ENCODE assay signal across 10 cellular contexts in the genomic region with DNA sequence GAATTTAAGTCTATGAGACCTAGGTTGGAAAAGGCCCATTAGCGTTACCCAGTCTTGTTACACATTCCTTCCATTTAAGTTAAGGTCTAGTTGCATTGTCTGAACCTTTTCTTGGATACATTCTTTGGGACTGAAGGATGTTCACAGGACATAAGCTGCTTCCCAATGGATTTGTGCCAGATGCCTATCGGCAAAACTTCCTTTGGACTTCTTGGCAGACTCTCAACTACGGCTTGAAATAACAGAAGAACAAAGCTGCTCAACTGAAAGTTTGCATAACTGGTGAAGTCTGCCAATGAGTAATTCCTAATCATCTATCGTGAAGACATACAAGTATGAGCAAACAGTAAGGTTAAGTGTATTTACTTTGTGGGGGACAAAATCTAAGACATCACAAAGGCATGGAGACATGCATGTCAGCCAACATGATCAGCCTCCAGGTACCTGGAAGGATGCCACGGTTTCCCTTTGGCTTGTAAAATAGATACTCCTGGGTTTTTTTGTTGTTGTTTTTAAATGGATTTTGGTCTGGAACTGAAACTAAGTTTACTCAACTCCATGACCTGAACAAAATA. TPM values are rescaled to one million over a fixed set of nuclear protein-coding genes. Genes with fewer than 3 reads are reported as not detected.
A peak's percentile ranks its signal among the peaks of the same experiment; 100 is the strongest.
DNase-seq lines count a peak whose midpoint lies in the region; ATAC-seq and TF ChIP-seq lines count a peak whose summit lies in the region.
"Had no signal": no experiment of that assay in that cellular context is flagged by ENCODE, and none has a peak within 500 bp of the region (broad histone marks: within the 10 kb centered on the region; RNA-seq: fewer than 3 reads in every experiment).

No MANE protein-coding gene starts in this region.

- intact Hi-C loops in sciatic nerve (cut with DNase I) = no loop called here

- DNase-seq in GM04504 (ENCODE audit: low read depth) (peak; percentile 93), fibroblast of peridontal ligament (ENCODE audit: extremely low read depth) (peak; percentile 98), sciatic nerve (ENCODE audit: low spot score) (no peak), MM.1S (no peak), MV-4-11 (lab: John Stamatoyannopoulos, UW) (no peak)
- no peak for DNase-seq in stimulated activated CD4-positive, alpha-beta T cell treated with anti-CD3 and anti-CD28 coated beads, Interleukin-1b, Interleukin-23, amount 100 ng/mL, for 48 hours
- DNase-seq: activated T-cell treated with anti-CD3 and anti-CD28 coated beads, Interleukin-2, amount 50 U/mL, for 1 hour; Kasumi-1 had no signal

- TF ChIP-seq CTCF in MM.1S (IDR thresholded peaks at IDR 0.05; ENCODE audit: low read length) = no peak

- no peaks in the 10 kb centered on the region for H4K20me1 ChIP-seq in MM.1S (ENCODE audit: insufficient read depth, low read length)

- H3K4me2 ChIP-seq in MM.1S (ENCODE audit: low read depth, low read length) = no peak overlapping the region

- H3K9me3 ChIP-seq in MM.1S (replicated peaks; ENCODE audit: insufficient read depth, low read length) = no peaks in the 10 kb centered on the region

- no peaks in the 10 kb centered on the region for H3K79me2 ChIP-seq in MM.1S (ENCODE audit: low read length)

- H3K36me3 ChIP-seq in MM.1S (replicated peaks; ENCODE audit: insufficient read depth, low read length) = no peaks in the 10 kb centered on the region

- H3F3A ChIP-seq in MM.1S (ENCODE audit: insufficient read depth, low read length) = no peaks in the 10 kb centered on the region

- no peaks in the 10 kb centered on the region for H3K27me3 ChIP-seq in MM.1S (replicated peaks; ENCODE audit: insufficient read depth, low read length)

- no peaks in the 10 kb centered on the region for H3K9me2 ChIP-seq in MM.1S (replicated peaks; ENCODE audit: insufficient read depth, low read length)

- ATAC-seq in sciatic nerve = peak; percentile 75
- no peak for ATAC-seq in HG02798 (IDR thresholded peaks at IDR 0.05; ENCODE audit: poor library complexity, unreplicated experiment)

- no peaks in the 10 kb centered on the region for H3K4me1 ChIP-seq in MM.1S (ENCODE audit: low read length)

- H2AFZ ChIP-seq in MM.1S (ENCODE audit: low read length) = no peak overlapping the region

- no peak overlapping the region for H3K9ac ChIP-seq in MM.1S (ENCODE audit: low read length)

- no peak overlapping the region for H3K4me3 ChIP-seq in MM.1S (ENCODE audit: low read length)

- H3K27ac ChIP-seq in MM.1S (ENCODE audit: low read length) = no peak overlapping the region

TF ChIP-seq in PFSK-1, 5 proteins besides CTCF, POLR2A, EP300 and RAD21:
- TF ChIP-seq POLR2AphosphoS5 (IDR thresholded peaks at IDR 0.05; ENCODE audit: low read depth, low read length) = peak; percentile 74
- TF ChIP-seq TAF1 (IDR thresholded peaks at IDR 0.05; ENCODE audit: borderline replicate concordance, insufficient read depth, low read length) = peak; percentile 58; the same call in 1 of the 2 replicates
- TF ChIP-seq FOXP2 (optimal IDR thresholded peaks at IDR 0.05; ENCODE audit: borderline replicate concordance, extremely low read depth, extremely low read length, insufficient read depth) = no peak
- TF ChIP-seq, protein P1, sequence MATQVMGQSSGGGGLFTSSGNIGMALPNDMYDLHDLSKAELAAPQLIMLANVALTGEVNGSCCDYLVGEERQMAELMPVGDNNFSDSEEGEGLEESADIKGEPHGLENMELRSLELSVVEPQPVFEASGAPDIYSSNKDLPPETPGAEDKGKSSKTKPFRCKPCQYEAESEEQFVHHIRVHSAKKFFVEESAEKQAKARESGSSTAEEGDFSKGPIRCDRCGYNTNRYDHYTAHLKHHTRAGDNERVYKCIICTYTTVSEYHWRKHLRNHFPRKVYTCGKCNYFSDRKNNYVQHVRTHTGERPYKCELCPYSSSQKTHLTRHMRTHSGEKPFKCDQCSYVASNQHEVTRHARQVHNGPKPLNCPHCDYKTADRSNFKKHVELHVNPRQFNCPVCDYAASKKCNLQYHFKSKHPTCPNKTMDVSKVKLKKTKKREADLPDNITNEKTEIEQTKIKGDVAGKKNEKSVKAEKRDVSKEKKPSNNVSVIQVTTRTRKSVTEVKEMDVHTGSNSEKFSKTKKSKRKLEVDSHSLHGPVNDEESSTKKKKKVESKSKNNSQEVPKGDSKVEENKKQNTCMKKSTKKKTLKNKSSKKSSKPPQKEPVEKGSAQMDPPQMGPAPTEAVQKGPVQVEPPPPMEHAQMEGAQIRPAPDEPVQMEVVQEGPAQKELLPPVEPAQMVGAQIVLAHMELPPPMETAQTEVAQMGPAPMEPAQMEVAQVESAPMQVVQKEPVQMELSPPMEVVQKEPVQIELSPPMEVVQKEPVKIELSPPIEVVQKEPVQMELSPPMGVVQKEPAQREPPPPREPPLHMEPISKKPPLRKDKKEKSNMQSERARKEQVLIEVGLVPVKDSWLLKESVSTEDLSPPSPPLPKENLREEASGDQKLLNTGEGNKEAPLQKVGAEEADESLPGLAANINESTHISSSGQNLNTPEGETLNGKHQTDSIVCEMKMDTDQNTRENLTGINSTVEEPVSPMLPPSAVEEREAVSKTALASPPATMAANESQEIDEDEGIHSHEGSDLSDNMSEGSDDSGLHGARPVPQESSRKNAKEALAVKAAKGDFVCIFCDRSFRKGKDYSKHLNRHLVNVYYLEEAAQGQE (IDR thresholded peaks at IDR 0.05; ENCODE audit: insufficient read depth in 1 of 2, low read depth in 2 of 2, low read length in 2 of 2) = peak in 1 of 2 experiments; percentile 70; a peak in 2 of 4 replicates
- 0 out of 2 replicates have a peak, but pooled peaks have one; percentile 25 for TF ChIP-seq SIN3A (IDR thresholded peaks at IDR 0.05; ENCODE audit: borderline replicate concordance, insufficient read depth, low read length)

RNA-seq across cellular contexts. Expression of a gene that starts 35.4 kb away (rescaled TPM):
- 68.5 TPM for polyA plus RNA-seq in PFSK-1 (2012; ENCODE audit: insufficient read length, low read depth)
- total RNA-seq in sciatic nerve = 44.7 TPM

Comparison
In these comparisons a context has a peak if more than half of its experiments do, and no peak if none do; other contexts are left out.
1. DNase-seq: peak in GM04504 (single experiment) and fibroblast of peridontal ligament (single experiment); none in sciatic nerve (single experiment), MM.1S (single experiment), stimulated activated CD4-positive, alpha-beta T cell treated with anti-CD3 and anti-CD28 coated beads, Interleukin-1b, Interleukin-23, amount 100 ng/mL, for 48 hours (single experiment) and MV-4-11 (single experiment).